ENCODE assay signal across 1 cellular context in genomic region chr5:50889790-50890189, GRCh38.
TF ChIP-seq lines count a peak whose summit lies in the region.

No MANE protein-coding gene starts in this region.

TF ChIP-seq in HEK293, 187 proteins besides CTCF, POLR2A, EP300 and RAD21 (continued from another document):
- TF ChIP-seq ZBTB26 (tag by site-specific recombination; optimal IDR thresholded peaks at IDR 0.05) (no peak), ZNF223 (tag by site-specific recombination; IDR thresholded peaks at IDR 0.05) (no peak), ZBTB10 (tag by site-specific recombination; IDR thresholded peaks at IDR 0.05) (no peak), ZNF24 (tag by site-specific recombination; IDR thresholded peaks at IDR 0.05) (no peak), ZNF292 (tag by site-specific recombination; IDR thresholded peaks at IDR 0.05; ENCODE audit: borderline replicate concordance, low read depth) (no peak), ZNF830 (tag by site-specific recombination; IDR thresholded peaks at IDR 0.05; ENCODE audit: low read depth) (no peak), ZNF677 (tag by site-specific recombination; IDR thresholded peaks at IDR 0.05) (no peak), KLF8 (tag by site-specific recombination; IDR thresholded peaks at IDR 0.05) (no peak), TRIM28 (IDR thresholded peaks at IDR 0.05; ENCODE audit: borderline replicate concordance, low read length) (no peak), ZNF2 (tag by site-specific recombination; IDR thresholded peaks at IDR 0.05) (no peak), ZNF302 (tag by site-specific recombination; IDR thresholded peaks at IDR 0.05; ENCODE audit: low read depth) (no peak), GFI1B (tag by site-specific recombination; IDR thresholded peaks at IDR 0.05) (no peak), MEIS1 (CRISPR knock-in tag; IDR thresholded peaks at IDR 0.05; ENCODE audit: borderline replicate concordance) (no peak), ZNF10 (tag by site-specific recombination; IDR thresholded peaks at IDR 0.05) (no peak), ZNF701 (tag by site-specific recombination; IDR thresholded peaks at IDR 0.05) (no peak), ZNF239 (tag by site-specific recombination; IDR thresholded peaks at IDR 0.05) (no peak), KLF17 (tag by site-specific recombination; IDR thresholded peaks at IDR 0.05) (no peak), INSM2 (tag by site-specific recombination; IDR thresholded peaks at IDR 0.05) (no peak), HIC1 (tag by site-specific recombination; IDR thresholded peaks at IDR 0.05) (no peak), ZNF513 (tag by site-specific recombination; IDR thresholded peaks at IDR 0.05) (no peak), ZNF768 (tag by site-specific recombination; IDR thresholded peaks at IDR 0.05) (no peak)
